29 cellular contexts compared by ENCODE assay signal in the genomic region with DNA sequence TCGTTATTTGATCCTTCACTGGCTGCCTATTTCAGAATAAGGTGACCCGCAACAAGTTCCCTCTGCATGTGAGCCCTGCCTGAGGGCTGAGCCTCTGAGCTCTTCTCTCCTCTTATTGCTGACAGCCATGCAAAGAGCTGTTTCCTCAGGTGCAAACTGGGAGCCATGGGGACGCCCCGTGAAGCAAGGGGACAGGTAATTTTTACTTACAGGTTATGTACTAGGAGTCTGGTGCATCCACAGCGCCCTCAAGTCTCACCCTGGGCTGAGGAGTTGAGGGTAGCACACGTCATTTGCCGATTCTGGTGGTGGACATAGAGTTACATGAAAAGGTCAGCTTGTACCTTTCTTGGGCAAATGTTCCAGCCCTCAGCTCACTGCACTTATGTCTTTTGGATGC. TPM values are rescaled to one million over a fixed set of nuclear protein-coding genes. Genes with fewer than 3 reads are reported as not detected.
DNase-seq lines count a peak whose midpoint lies in the region; ATAC-seq, FAIRE-seq and TF ChIP-seq lines count a peak whose summit lies in the region.
"Had no signal": no experiment of that assay in that cellular context is flagged by ENCODE, and none has a peak within 500 bp of the region (broad histone marks: within the 10 kb centered on the region; RNA-seq: fewer than 3 reads in every experiment).

No MANE protein-coding gene starts in this region.

- no peaks in the 10 kb centered on the region for H3K23me2 ChIP-seq in H1 (ENCODE audit: low read depth, low read length)

- H2BK15ac ChIP-seq in H1 (ENCODE audit: low read length): no peak overlapping the region

- TF ChIP-seq RAD21 in H1 (IDR thresholded peaks at IDR 0.05 in 1 of 2, conservative IDR thresholded peaks at IDR 0.05 in 1 of 2; ENCODE audit: low read depth in 2 of 2, low read length in 2 of 2): no peak

- no peak for FAIRE-seq in H1 (lab: Jason Lieb, UNC)
- FAIRE-seq: A204.1, GM12891, GM18507, H54 had no signal

- POLR2A ChIA-PET in activated CD4-positive, alpha-beta T cell treated with anti-CD3 and anti-CD28 coated beads for 36 hours (lab: Charles Lee): interaction anchor here (1.1 kb wide), 1 partner anchor 42 kb away, joined by 5 read pairs; no protein-coding TSS in a partner anchor
- POLR2A ChIA-PET in H1 (lab: Charles Lee; ENCODE audit: partially characterized antibody): interaction anchor here (1.0 kb wide), 1 partner anchor 919 kb away, joined by 3 read pairs; no protein-coding TSS in a partner anchor
- POLR2A ChIA-PET in MCF 10A (lab: Yijun Ruan, JAX): no interaction called here

- H4K20me1 ChIP-seq in H1 (replicated peaks in 1 of 2; ENCODE audit: control insufficient read depth in 1 of 2, insufficient read depth in 2 of 2, low read length in 2 of 2): no peaks in the 10 kb centered on the region
- H4K20me1 ChIP-seq: BLaER1 treated with 17β-estradiol and CSF1 and Interleukin-3, amounts not matched to agents 10 nM and 100 nM had no signal

- H3K36me3 ChIP-seq in H1 (ENCODE audit: control insufficient read depth in 2 of 4, insufficient read depth in 4 of 4, low read length in 3 of 4): no peaks in the 10 kb centered on the region
- H3K36me3 ChIP-seq: BE2C; BLaER1 treated with 17β-estradiol and CSF1 and Interleukin-3, amounts not matched to agents 10 nM and 100 nM; HAP-1 had no signal

- no peak overlapping the region for H4K91ac ChIP-seq in H1 (replicated peaks; ENCODE audit: insufficient read length, low read length)

- H2AFZ ChIP-seq in H1 (ENCODE audit: low read length): no peak overlapping the region
- H2AFZ ChIP-seq: GM23338 had no signal

- no peak overlapping the region; the same call in 1 of the 2 replicates for H2BK12ac ChIP-seq in H1 (ENCODE audit: low read depth, low read length)

- intact Hi-C loops in activated CD4-positive, alpha-beta T cell treated with anti-CD3 and anti-CD28 coated beads for 36 hours (cut with DNase I, micrococcal nuclease): loop anchor here (5.0 to 10.0 kb wide), 4 partner anchors 172 to 384 kb away; a partner anchor contains a TSS
- intact Hi-C loops in MCF 10A (cut with micrococcal nuclease): no loop called here

- H3K79me2 ChIP-seq in H1 (ENCODE audit: control insufficient read depth in 1 of 2, insufficient read depth in 2 of 2, low read length in 2 of 2): no peaks in the 10 kb centered on the region

- no peak overlapping the region for H3K14ac ChIP-seq in H1 (ENCODE audit: insufficient read length)

- H2BK5ac ChIP-seq in H1 (ENCODE audit: low read depth, low read length): no peak overlapping the region

- H3K9me3 ChIP-seq in T-helper 17 cell (ENCODE audit: control insufficient read depth, low read length, poor library complexity, severe bottlenecking): no peaks in the 10 kb centered on the region
- H3K9me3 ChIP-seq in H1 (ENCODE audit: insufficient read depth in 2 of 2, low read depth in 1 of 2, low read length in 1 of 2): no peaks in the 10 kb centered on the region
- H3K9me3 ChIP-seq: BE2C, HAP-1 had no signal

- H3K9ac ChIP-seq in H1 (replicated peaks in 1 of 4; ENCODE audit: extremely low read depth in 1 of 4, low read depth in 3 of 4, low read length in 3 of 4): no peak overlapping the region
- H3K9ac ChIP-seq: BLaER1 treated with 17β-estradiol and CSF1 and Interleukin-3, amounts not matched to agents 10 nM and 100 nM had no signal

- H4K5ac ChIP-seq in H1 (ENCODE audit: insufficient read length, low read depth, low read length): no peak overlapping the region

- H2BK20ac ChIP-seq in H1 (ENCODE audit: low read length): no peak overlapping the region

- H3K4me3 ChIP-seq in H1 (ENCODE audit: extremely low read depth in 1 of 4, insufficient read depth in 2 of 4, low read depth in 3 of 4, low read length in 4 of 4): no peak overlapping the region
- H3K4me3 ChIP-seq: BLaER1 treated with 17β-estradiol and CSF1 and Interleukin-3, amounts not matched to agents 10 nM and 100 nM; GM23338; HAP-1 had no signal

- no peak overlapping the region for H3K4me3 Mint-ChIP-seq in activated CD4-positive, alpha-beta T cell treated with anti-CD3 and anti-CD28 coated beads for 36 hours
- H3K4me3 Mint-ChIP-seq in T-helper 17 cell: no peak overlapping the region
- no peak overlapping the region for H3K4me3 Mint-ChIP-seq in osteocyte (ENCODE audit: unreplicated experiment)
- H3K4me3 Mint-ChIP-seq in MCF 10A (ENCODE audit: unreplicated experiment): no peak overlapping the region
- H3K4me3 Mint-ChIP-seq: CD14-positive monocyte; CD4-positive, alpha-beta T cell; CD8-positive, alpha-beta memory T cell; GM23338; HFFc6 had no signal

- no peak overlapping the region for H3K4me2 ChIP-seq in H1 (ENCODE audit: insufficient read depth in 1 of 2, low read depth in 2 of 2, low read length in 2 of 2)
- H3K4me2 ChIP-seq: GM23338 had no signal

- CTCF ChIA-PET in activated CD4-positive, alpha-beta T cell treated with anti-CD3 and anti-CD28 coated beads for 36 hours (lab: Charles Lee): interaction anchor here (0.7 to 1.6 kb wide), 2 partner anchors 12 to 74 kb away, joined by 3 to 4 read pairs; no protein-coding TSS in a partner anchor
- CTCF ChIA-PET in H1 (lab: Charles Lee; ENCODE audit: partially characterized antibody) (interaction anchor here (0.9 to 1.4 kb wide), 4 partner anchors 17 to 345 kb away, joined by 3 to 5 read pairs (median 4); a partner anchor contains a TSS), MCF 10A (lab: Yijun Ruan, JAX) (no interaction called here)

- no peaks in the 10 kb centered on the region for H3K79me1 ChIP-seq in H1 (ENCODE audit: low read depth, low read length)

- DNase-seq in activated CD4-positive, alpha-beta T cell treated with anti-CD3 and anti-CD28 coated beads for 36 hours: no peak
- DNase-seq in activated CD4-positive, alpha-beta T cell treated with anti-CD3 and anti-CD28 coated beads for 4 hours: no peak
- DNase-seq in T-helper 17 cell: no peak
- DNase-seq in H1 (ENCODE audit: low read depth in 1 of 2, low spot score in 2 of 2): no peak
- DNase-seq in osteocyte (ENCODE audit: extremely low spot score, unreplicated experiment): peak; percentile 80
- DNase-seq in MCF 10A (ENCODE audit: unreplicated experiment): no peak
- DNase-seq in germinal center (ENCODE audit: low spot score): no peak
- DNase-seq: AML-193; BE2C; Calu3; CD4-positive, alpha-beta T cell; CD8-positive, alpha-beta memory T cell; DMS53; DMS79 treated with DMSO at 0.1 percent for 48 hours; GF-D8; HFFc6 had no signal

- H3K23ac ChIP-seq in H1 (ENCODE audit: insufficient read length): no peak overlapping the region

- H3K27me3 Mint-ChIP-seq in activated CD4-positive, alpha-beta T cell treated with anti-CD3 and anti-CD28 coated beads for 36 hours: no peaks in the 10 kb centered on the region
- H3K27me3 Mint-ChIP-seq in T-helper 17 cell (no peaks in the 10 kb centered on the region), osteocyte (ENCODE audit: unreplicated experiment) (no peaks in the 10 kb centered on the region), MCF 10A (ENCODE audit: insufficient read depth, unreplicated experiment) (no peaks in the 10 kb centered on the region)
- H3K27me3 Mint-ChIP-seq: CD4-positive, alpha-beta T cell had no signal

- H3K4me1 Mint-ChIP-seq in activated CD4-positive, alpha-beta T cell treated with anti-CD3 and anti-CD28 coated beads for 36 hours: peaks cover 73% of the 10 kb centered on the region
- H3K4me1 Mint-ChIP-seq in T-helper 17 cell (peaks cover 7% of the 10 kb centered on the region), osteocyte (ENCODE audit: unreplicated experiment) (no peaks in the 10 kb centered on the region), MCF 10A (ENCODE audit: insufficient read depth, unreplicated experiment) (peaks cover 17% of the 10 kb centered on the region)
- H3K4me1 Mint-ChIP-seq: CD14-positive monocyte, GM23338 had no signal

- peaks cover 31% of the 10 kb centered on the region for H3K9me3 Mint-ChIP-seq in activated CD4-positive, alpha-beta T cell treated with anti-CD3 and anti-CD28 coated beads for 36 hours (ENCODE audit: low read depth)
- H3K9me3 Mint-ChIP-seq in osteocyte (ENCODE audit: unreplicated experiment) (no peaks in the 10 kb centered on the region), MCF 10A (ENCODE audit: unreplicated experiment) (peaks cover 9% of the 10 kb centered on the region)
- H3K9me3 Mint-ChIP-seq: CD4-positive, alpha-beta T cell had no signal

- BruUV-seq in MCF 10A (replicated peaks; lab: Mats Ljungman, UMichigan): no TSS peak

- H3K4me1 ChIP-seq in H1 (replicated peaks in 1 of 4; ENCODE audit: control insufficient read depth in 3 of 4, insufficient read depth in 4 of 4, low read length in 3 of 4): no peaks in the 10 kb centered on the region
- H3K4me1 ChIP-seq: BE2C, HAP-1 had no signal

- ATAC-seq in activated CD4-positive, alpha-beta T cell treated with anti-CD3 and anti-CD28 coated beads for 36 hours: no peak
- ATAC-seq in T-helper 17 cell (no peak), HG02759 (IDR thresholded peaks at IDR 0.05; ENCODE audit: unreplicated experiment) (no peak)
- ATAC-seq: GM23338 had no signal

- no peak overlapping the region for H4K8ac ChIP-seq in H1 (ENCODE audit: extremely low read depth, insufficient read depth, low read length)

- TF ChIP-seq EP300 in H1 (IDR thresholded peaks at IDR 0.05; ENCODE audit: borderline replicate concordance in 1 of 2, low read depth in 2 of 2, low read length in 2 of 2): no peak

- peaks cover 32% of the 10 kb centered on the region for H3K36me3 Mint-ChIP-seq in activated CD4-positive, alpha-beta T cell treated with anti-CD3 and anti-CD28 coated beads for 36 hours (ENCODE audit: low read depth)
- H3K36me3 Mint-ChIP-seq in T-helper 17 cell (ENCODE audit: low read depth): no peaks in the 10 kb centered on the region
- no peaks in the 10 kb centered on the region for H3K36me3 Mint-ChIP-seq in osteocyte (ENCODE audit: unreplicated experiment)
- H3K36me3 Mint-ChIP-seq in MCF 10A (ENCODE audit: insufficient read depth, unreplicated experiment): no peaks in the 10 kb centered on the region
- H3K36me3 Mint-ChIP-seq: CD14-positive monocyte had no signal

- no peak for TF ChIP-seq CTCF in H1 (IDR thresholded peaks at IDR 0.05; ENCODE audit: control extremely low read depth in 1 of 3, insufficient read depth in 1 of 3, low read depth in 1 of 3, low read length in 3 of 3)
- no peak for TF ChIP-seq CTCF in osteocyte (IDR thresholded peaks at IDR 0.05)
- no peak for TF ChIP-seq CTCF in MCF 10A (IDR thresholded peaks at IDR 0.05; ENCODE audit: unreplicated experiment)

- no peak overlapping the region for H3K18ac ChIP-seq in H1 (ENCODE audit: extremely low read depth, low read length)

- no peak for TF ChIP-seq POLR2A in H1 (IDR thresholded peaks at IDR 0.05; ENCODE audit: control extremely low read depth in 1 of 2, low read depth in 2 of 2, low read length in 2 of 2)

- no peaks in the 10 kb centered on the region for H3K27me3 ChIP-seq in H1 (replicated peaks in 1 of 4; ENCODE audit: control insufficient read depth in 3 of 4, extremely low read depth in 1 of 4, insufficient read depth in 3 of 4, low read length in 3 of 4)
- H3K27me3 ChIP-seq: BLaER1 treated with 17β-estradiol and CSF1 and Interleukin-3, amounts not matched to agents 10 nM and 100 nM had no signal

- H3K27ac ChIP-seq in H1 (ENCODE audit: low read depth, low read length): no peak overlapping the region
- H3K27ac ChIP-seq: 22Rv1 had no signal

- no peak overlapping the region for H2BK120ac ChIP-seq in H1 (replicated peaks; ENCODE audit: low read depth, low read length)

- WGBS in H1 (ENCODE audit: extremely low coverage in 1 of 2, insufficient coverage in 1 of 2, insufficient read length in 1 of 2, insufficient replicate concordance in 2 of 2, low coverage in 1 of 2, low lambda C conversion rate in 2 of 2, missing lambda C conversion rate in 1 of 2), 2 experiments: 82% methylated on average over 7 of the region's 7 CpGs; no CpG with 5 or more reads in 1 of the 2 experiments

- H3K27ac Mint-ChIP-seq in activated CD4-positive, alpha-beta T cell treated with anti-CD3 and anti-CD28 coated beads for 36 hours: peak overlapping the region; percentile 66
- peak overlapping the region; percentile 72 for H3K27ac Mint-ChIP-seq in T-helper 17 cell
- no peak overlapping the region for H3K27ac Mint-ChIP-seq in osteocyte (ENCODE audit: unreplicated experiment)
- no peak overlapping the region for H3K27ac Mint-ChIP-seq in MCF 10A (ENCODE audit: low read depth, unreplicated experiment)
- H3K27ac Mint-ChIP-seq: CD4-positive, alpha-beta T cell; GM23338; HFFc6 had no signal

- H3K4ac ChIP-seq in H1 (replicated peaks; ENCODE audit: insufficient read length, low read depth, low read length): no peak overlapping the region

- no peak overlapping the region for H3K56ac ChIP-seq in H1 (replicated peaks; ENCODE audit: insufficient read length, low read depth, low read length)

- H2AK5ac ChIP-seq in H1 (ENCODE audit: low read depth, low read length): peak overlapping the region; percentile 89; the same call in 1 of the 2 replicates

RNA-seq across cellular contexts. Expression of a gene that starts 17.2 kb away (rescaled TPM):
- not detected for total RNA-seq in activated CD4-positive, alpha-beta T cell treated with anti-CD3 and anti-CD28 coated beads for 36 hours
- total RNA-seq in T-helper 17 cell: not detected
- total RNA-seq in H1 (2021; fragmentation: NEBNext Ultra II Directional; extraction: Animal tissue kit (Norgen Biotek cat#: 25700)): not detected in 2 replicates
- not detected in 2 replicates for polyA plus RNA-seq in H1 (2011; rRNA removed)
- polyA plus RNA-seq in H1 (2011; cell fraction: cytosol; rRNA removed): not detected
- polyA plus RNA-seq in H1 (2011; cell fraction: nucleus; rRNA removed): not detected
- polyA plus RNA-seq in H1 (2012, experiment 1 of 2): not detected in 4 replicates
- polyA plus RNA-seq in H1 (2012, experiment 2 of 2): not detected
- polyA plus RNA-seq in H1 (2013, experiment 1 of 2): not detected
- not detected for polyA plus RNA-seq in H1 (2013, experiment 2 of 2)
- not detected in 2 replicates for polyA minus RNA-seq in H1 (2011; rRNA and poly(A)+ RNA removed)
- polyA minus RNA-seq in H1 (2011; cell fraction: cytosol; rRNA and poly(A)+ RNA removed): not detected
- polyA minus RNA-seq in H1 (2011; cell fraction: nucleus; rRNA and poly(A)+ RNA removed): not detected
- not detected in 2 replicates for total RNA-seq in osteocyte
- not detected in 2 replicates for total RNA-seq in MCF 10A (2022)
- total RNA-seq: Calu3; CD4-positive, alpha-beta T cell; CD8-positive, alpha-beta memory T cell; Daoy; G401; GM23338; HFFc6 had no signal
- polyA plus RNA-seq: AG04450; CD14-positive monocyte; CD8-positive, alpha-beta memory T cell; GM23338 had no signal

RNA-seq across cellular contexts. Expression of a gene that starts 26.1 kb away (rescaled TPM):
- not detected for total RNA-seq in activated CD4-positive, alpha-beta T cell treated with anti-CD3 and anti-CD28 coated beads for 36 hours
- not detected for total RNA-seq in T-helper 17 cell
- total RNA-seq in H1 (2021; fragmentation: NEBNext Ultra II Directional; extraction: Animal tissue kit (Norgen Biotek cat#: 25700)): not detected in 2 replicates
- polyA plus RNA-seq in H1 (2011; rRNA removed): not detected in 2 replicates
- not detected for polyA plus RNA-seq in H1 (2011; cell fraction: cytosol; rRNA removed)
- polyA plus RNA-seq in H1 (2011; cell fraction: nucleus; rRNA removed): not detected
- polyA plus RNA-seq in H1 (2012, experiment 1 of 2): not detected in 4 replicates
- polyA plus RNA-seq in H1 (2012, experiment 2 of 2): not detected
- not detected for polyA plus RNA-seq in H1 (2013, experiment 1 of 2)
- polyA plus RNA-seq in H1 (2013, experiment 2 of 2): not detected
- not detected in 2 replicates for polyA minus RNA-seq in H1 (2011; rRNA and poly(A)+ RNA removed)
- polyA minus RNA-seq in H1 (2011; cell fraction: cytosol; rRNA and poly(A)+ RNA removed): not detected
- not detected for polyA minus RNA-seq in H1 (2011; cell fraction: nucleus; rRNA and poly(A)+ RNA removed)
- not detected in 2 replicates for total RNA-seq in osteocyte
- not detected in 2 replicates for total RNA-seq in MCF 10A (2022)
- total RNA-seq: CD4-positive, alpha-beta T cell; CD8-positive, alpha-beta memory T cell; G401; GM23338; HFFc6 had no signal
- polyA plus RNA-seq: AG04450; CD14-positive monocyte; CD8-positive, alpha-beta memory T cell; GM23338 had no signal

RNA-seq across cellular contexts. Expression of a gene that starts 39.1 kb away (rescaled TPM):
- 100 to 1,000 TPM; 102 to 140 TPM for total RNA-seq in activated CD4-positive, alpha-beta T cell treated with anti-CD3 and anti-CD28 coated beads for 36 hours
- total RNA-seq in T-helper 17 cell (10 to 100 TPM in 1 of 2 donors, 1 to 10 TPM in 1; 3.5 to 15.5 TPM), osteocyte (not detected in 2 replicates), MCF 10A (2022) (38.1 and 42.5 TPM in 2 replicates)
- not detected in 2 replicates for total RNA-seq in H1 (2021; fragmentation: NEBNext Ultra II Directional; extraction: Animal tissue kit (Norgen Biotek cat#: 25700))
- 0.06 and 0.08 TPM in 2 replicates for polyA plus RNA-seq in H1 (2011; rRNA removed)
- polyA plus RNA-seq in H1 (2011; cell fraction: cytosol; rRNA removed): 0.70 TPM
- not detected for polyA plus RNA-seq in H1 (2011; cell fraction: nucleus; rRNA removed)
- 0.15 to 0.18 TPM (median 0.16 TPM) in 3 of 4 replicates, not detected in the other for polyA plus RNA-seq in H1 (2012, experiment 1 of 2)
- 0.22 TPM for polyA plus RNA-seq in H1 (2012, experiment 2 of 2)
- polyA plus RNA-seq in H1 (2013, experiment 1 of 2): 0.08 TPM
- 0.11 TPM for polyA plus RNA-seq in H1 (2013, experiment 2 of 2)
- 0.95 TPM in 1 of 2 replicates, not detected in the other for polyA minus RNA-seq in H1 (2011; rRNA and poly(A)+ RNA removed)
- polyA minus RNA-seq in H1 (2011; cell fraction: cytosol; rRNA and poly(A)+ RNA removed): not detected
- polyA minus RNA-seq in H1 (2011; cell fraction: nucleus; rRNA and poly(A)+ RNA removed): not detected
- total RNA-seq: G401, GM23338 had no signal
- polyA plus RNA-seq: CD8-positive, alpha-beta memory T cell; GM23338 had no signal

RNA-seq across cellular contexts. Expression of a gene that starts 56.2 kb away (rescaled TPM):
- not detected for total RNA-seq in activated CD4-positive, alpha-beta T cell treated with anti-CD3 and anti-CD28 coated beads for 36 hours
- total RNA-seq in T-helper 17 cell (not detected), osteocyte (not detected in 2 replicates), MCF 10A (2022) (not detected in 2 replicates)
- not detected in 2 replicates for total RNA-seq in H1 (2021; fragmentation: NEBNext Ultra II Directional; extraction: Animal tissue kit (Norgen Biotek cat#: 25700))
- polyA plus RNA-seq in H1 (2011; rRNA removed): not detected in 2 replicates
- polyA plus RNA-seq in H1 (2011; cell fraction: cytosol; rRNA removed): not detected
- polyA plus RNA-seq in H1 (2011; cell fraction: nucleus; rRNA removed): not detected
- polyA plus RNA-seq in H1 (2012, experiment 1 of 2): 0.15 to 0.47 TPM (median 0.27 TPM) in 4 replicates
- not detected for polyA plus RNA-seq in H1 (2012, experiment 2 of 2)
- polyA plus RNA-seq in H1 (2013, experiment 1 of 2): not detected
- polyA plus RNA-seq in H1 (2013, experiment 2 of 2): not detected
- not detected in 2 replicates for polyA minus RNA-seq in H1 (2011; rRNA and poly(A)+ RNA removed)
- not detected for polyA minus RNA-seq in H1 (2011; cell fraction: cytosol; rRNA and poly(A)+ RNA removed)
- not detected for polyA minus RNA-seq in H1 (2011; cell fraction: nucleus; rRNA and poly(A)+ RNA removed)
- total RNA-seq: Calu3; CD4-positive, alpha-beta T cell; CD8-positive, alpha-beta memory T cell; Daoy; G401; GM23338; HFFc6 had no signal
- polyA plus RNA-seq: AG04450; CD14-positive monocyte; CD8-positive, alpha-beta memory T cell had no signal

Comparison
In these comparisons a context has a peak if more than half of its experiments do, and no peak if none do; other contexts are left out.
1. H3K27ac Mint-ChIP-seq: peak in activated CD4-positive, alpha-beta T cell treated with anti-CD3 and anti-CD28 coated beads for 36 hours (single experiment) and T-helper 17 cell (single experiment); none in osteocyte (single experiment) and MCF 10A (single experiment).